27 cellular contexts compared by ENCODE assay signal in the genomic region with DNA sequence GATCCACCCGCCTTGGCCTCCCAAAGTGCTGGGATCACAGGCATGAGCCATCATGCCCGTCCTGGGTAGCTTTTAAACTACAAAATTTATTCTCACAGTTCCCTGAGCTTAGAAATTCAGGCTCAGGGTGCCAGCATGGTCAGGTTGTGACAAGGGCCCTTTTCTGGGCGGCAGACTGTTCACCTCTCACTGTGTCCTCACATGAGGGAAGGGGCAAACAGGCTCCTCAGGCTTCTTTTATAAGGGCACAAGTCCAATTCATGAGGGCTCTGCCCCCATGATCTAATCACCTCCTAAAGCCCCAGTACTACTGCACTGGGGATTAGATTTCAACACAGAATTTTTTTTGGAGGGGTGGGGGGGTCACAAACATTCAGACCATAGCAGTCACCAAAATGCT. TPM values are rescaled to one million over a fixed set of nuclear protein-coding genes. Genes with fewer than 3 reads are reported as not detected.
"Had no signal": no experiment of that assay in that cellular context is flagged by ENCODE, and none has a peak within 500 bp of the region (broad histone marks: within the 10 kb centered on the region; RNA-seq: fewer than 3 reads in every experiment).

No MANE protein-coding gene starts in this region.

- H3K4me1 ChIP-seq: stomach, suprapubic skin, testis, thyroid gland, tibial artery, tibial nerve, upper lobe of left lung, upper lobe of right lung, uterus, vagina had no signal

- H3K4me3 ChIP-seq: stomach, suprapubic skin, testis, thoracic aorta, thyroid gland, tibial artery, tibial nerve, transverse colon, upper lobe of left lung, upper lobe of right lung, uterus, vagina had no signal

- DNase-seq: stimulated activated CD4-positive, alpha-beta T cell treated with anti-CD3 and anti-CD28 coated beads, Interleukin-2, amount 100 ng/mL, for 48 hours; stimulated activated CD4-positive, alpha-beta T cell treated with anti-CD3 and anti-CD28 coated beads, Interleukin-4, amount 100 ng/mL, for 1 hour; stimulated activated CD4-positive, alpha-beta T cell treated with anti-CD3 and anti-CD28 coated beads, Interleukin-4, amount 100 ng/mL, for 24 hours; stimulated activated CD4-positive, alpha-beta T cell treated with anti-CD3 and anti-CD28 coated beads, Interleukin-4, amount 100 ng/mL, for 4 hours; stimulated activated CD8-positive, alpha-beta memory T cell treated with anti-CD3 and anti-CD28 coated beads, Interleukin-4, amount 100 ng/mL, for 48 hours; stimulated activated naive B cell treated with anti-CD40 and anti-IgM and Interleukin-4, amounts not matched to agents 10 μg/mL and 1 μg/mL and 100 μg/mL, for 72 hours; stimulated activated naive CD4-positive, alpha-beta T cell; stimulated activated naive CD4-positive, alpha-beta T cell treated with Interleukin-2 at 50 U/mL for 16 hours; stimulated activated naive CD8-positive, alpha-beta T cell treated with anti-CD3 and anti-CD28 coated beads, Interleukin-15, amount 100 ng/mL, for 72 hours; stimulated activated naive CD8-positive, alpha-beta T cell treated with anti-CD3 and anti-CD28 coated beads, Interleukin-15, Interleukin-2, amounts not matched to agents 100 U/mL and 50 U/mL, for 24 hours; stomach; substantia nigra; testis; thyroid gland; tibial artery; transverse colon; upper lobe of left lung; upper lobe of right lung; uterus had no signal

- H3K36me3 ChIP-seq: stomach, suprapubic skin, thoracic aorta, thyroid gland, tibial artery, tibial nerve, transverse colon, upper lobe of left lung, upper lobe of right lung, uterus, vagina had no signal

- H3K27me3 ChIP-seq: stomach, suprapubic skin, testis, thyroid gland, tibial artery, tibial nerve, transverse colon, upper lobe of left lung, upper lobe of right lung, uterus, vagina had no signal

- H3K9me3 ChIP-seq: stomach, suprapubic skin, testis, thoracic aorta, thyroid gland, tibial artery, tibial nerve, transverse colon, upper lobe of left lung, upper lobe of right lung, uterus, vagina had no signal

- H3K27ac ChIP-seq: stomach, suprapubic skin, testis, thoracic aorta, thyroid gland, tibial artery, tibial nerve, upper lobe of left lung, upper lobe of right lung, uterus, vagina had no signal

- ATAC-seq: stimulated activated effector memory CD8-positive, alpha-beta T cell treated with anti-CD3 and anti-CD28 coated beads, Interleukin-12 subunit alpha, Interleukin-12 subunit beta, amount 100 ng/mL, for 72 hours; stimulated activated memory B cell treated with anti-CD40 and anti-IgM and Interleukin-4, amounts not matched to agents 10 μg/mL and 1 μg/mL and 100 μg/mL, for 72 hours; stimulated activated naive B cell treated with anti-CD40 and anti-IgM and Interleukin-4, amounts not matched to agents 10 μg/mL and 1 μg/mL and 100 μg/mL, for 72 hours; stimulated activated naive CD8-positive, alpha-beta T cell treated with anti-CD3 and anti-CD28 coated beads, Interleukin-15, amount 100 ng/mL, for 72 hours; stimulated activated naive CD8-positive, alpha-beta T cell treated with anti-CD3 and anti-CD28 coated beads, Interleukin-15, Interleukin-2, amounts not matched to agents 100 U/mL and 50 U/mL, for 24 hours; upper lobe of right lung had no signal

RNA-seq across cellular contexts. Expression of a gene that starts 36.8 kb away (rescaled TPM):
- total RNA-seq: subcutaneous adipose tissue, upper lobe of right lung, ureter had no signal
